20 cellular contexts compared by ENCODE assay signal in the genomic region with DNA sequence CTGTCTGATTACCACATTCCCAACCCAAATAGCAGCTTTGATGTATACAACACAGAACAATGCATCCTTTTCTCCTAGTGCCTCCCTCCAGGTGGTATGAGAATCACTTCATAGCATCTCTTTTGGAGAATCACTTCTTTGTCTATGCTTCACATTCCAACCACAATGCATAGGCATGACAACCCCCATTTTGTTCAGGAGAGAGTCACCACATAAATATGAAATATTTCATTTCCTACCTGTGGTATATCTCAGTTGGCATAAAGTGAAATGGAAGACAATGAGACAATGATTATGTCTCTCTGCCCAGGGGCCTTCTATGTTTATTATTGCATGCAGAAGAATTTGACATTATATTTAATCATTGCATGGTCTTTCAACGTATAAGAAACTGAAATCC.
DNase-seq lines count a peak whose midpoint lies in the region; TF ChIP-seq lines count a peak whose summit lies in the region.
"Had no signal": no experiment of that assay in that cellular context is flagged by ENCODE, and none has a peak within 500 bp of the region (broad histone marks: within the 10 kb centered on the region; RNA-seq: fewer than 3 reads in every experiment).

No MANE protein-coding gene starts in this region.

- H3K27ac ChIP-seq in mammary epithelial cell (ENCODE audit: insufficient read depth, low read depth, low read length), result peak overlapping the region; percentile 77
- H3K27ac ChIP-seq in dorsolateral prefrontal cortex, result peak overlapping the region in 41 of 59 donors; percentile 1 to 79 (median 58)
- no peak overlapping the region for H3K27ac ChIP-seq in neural progenitor cell
- H3K27ac ChIP-seq in tibial artery, result no peak overlapping the region
- H3K27ac ChIP-seq: 22Rv1; BLaER1 treated with 17β-estradiol and CSF1 and Interleukin-3, amounts not matched to agents 10 nM and 100 nM; HL-60 had no signal

- intact Hi-C loops in mammary epithelial cell (cut with micrococcal nuclease), result no loop called here
- intact Hi-C loops in MCF 10A (cut with micrococcal nuclease), result no loop called here
- intact Hi-C loops in dorsolateral prefrontal cortex (cut with DNase I), result no loop called here
- intact Hi-C loops in tibial artery (cut with DNase I; ENCODE audit: low total_unique reads), result no loop called here

- CTCF ChIA-PET in mammary epithelial cell (lab: Charles Lee; ENCODE audit: low non-redundant PET), result no interaction called here
- CTCF ChIA-PET in MCF 10A (lab: Yijun Ruan, JAX), result no interaction called here

- no peaks in the 10 kb centered on the region for H3K27me3 Mint-ChIP-seq in MCF 10A (ENCODE audit: insufficient read depth, unreplicated experiment)
- peaks cover 3% of the 10 kb centered on the region for H3K27me3 Mint-ChIP-seq in neural progenitor cell (ENCODE audit: insufficient read depth, low read depth)
- H3K27me3 Mint-ChIP-seq: CD4-positive, alpha-beta memory T cell had no signal

- POLR2A ChIA-PET in MCF 10A (lab: Yijun Ruan, JAX), result no interaction called here

- no peaks in the 10 kb centered on the region for H3K9me3 ChIP-seq in mammary epithelial cell (replicated peaks; ENCODE audit: insufficient read depth, low read length)
- H3K9me3 ChIP-seq in neural progenitor cell (ENCODE audit: low read depth), result no peaks in the 10 kb centered on the region
- no peaks in the 10 kb centered on the region for H3K9me3 ChIP-seq in tibial artery
- H3K9me3 ChIP-seq in MG63, result 0 out of 2 replicates have a peak, but pooled peaks cover 2% of the 10 kb centered on the region
- H3K9me3 ChIP-seq: BLaER1 treated with 17β-estradiol and CSF1 and Interleukin-3, amounts not matched to agents 10 nM and 100 nM; HAP-1 had no signal

- H2AFZ ChIP-seq in mammary epithelial cell (ENCODE audit: low read depth, low read length) (peak overlapping the region; percentile 49), neural progenitor cell (replicated peaks) (no peak overlapping the region)

- H3F3A ChIP-seq in neural progenitor cell (ENCODE audit: low read depth), result peaks cover 8% of the 10 kb centered on the region

- H3K4me2 ChIP-seq in mammary epithelial cell (ENCODE audit: insufficient read depth, low read depth, low read length), result peak overlapping the region; percentile 29
- H3K4me2 ChIP-seq in neural progenitor cell, result peak overlapping the region; percentile 58
- H3K4me2 ChIP-seq: BLaER1 treated with 17β-estradiol and CSF1 and Interleukin-3, amounts not matched to agents 10 nM and 100 nM had no signal

- no peaks in the 10 kb centered on the region for H3K36me3 Mint-ChIP-seq in MCF 10A (ENCODE audit: insufficient read depth, unreplicated experiment)
- H3K36me3 Mint-ChIP-seq in neural progenitor cell, result no peaks in the 10 kb centered on the region
- H3K36me3 Mint-ChIP-seq: CD4-positive, alpha-beta memory T cell had no signal

- H3K4me3 ChIP-seq in mammary epithelial cell (replicated peaks in 1 of 3; ENCODE audit: insufficient read depth in 1 of 3, low read depth in 2 of 3, low read length in 3 of 3), result no peak overlapping the region
- H3K4me3 ChIP-seq in dorsolateral prefrontal cortex, result no peak overlapping the region
- H3K4me3 ChIP-seq in neural progenitor cell, result no peak overlapping the region
- no peak overlapping the region for H3K4me3 ChIP-seq in tibial artery
- no peak overlapping the region for H3K4me3 ChIP-seq in MG63
- H3K4me3 ChIP-seq: BLaER1 treated with 17β-estradiol and CSF1 and Interleukin-3, amounts not matched to agents 10 nM and 100 nM; HAP-1 had no signal

- in situ Hi-C loops in mammary epithelial cell (cut with MboI; ENCODE audit: low sequenced_read_pairs in 2 of 2), result no loop called here

- H3K4me1 Mint-ChIP-seq in MCF 10A (ENCODE audit: insufficient read depth, unreplicated experiment) (peaks cover 5% of the 10 kb centered on the region), neural progenitor cell (peaks cover 16% of the 10 kb centered on the region)
- H3K4me1 Mint-ChIP-seq: CD4-positive, alpha-beta memory T cell had no signal

- H3K36me3 ChIP-seq in mammary epithelial cell (ENCODE audit: insufficient read depth, low read length) (no peaks in the 10 kb centered on the region), neural progenitor cell (no peaks in the 10 kb centered on the region), tibial artery (no peaks in the 10 kb centered on the region), MG63 (no peaks in the 10 kb centered on the region)
- H3K36me3 ChIP-seq: BLaER1 treated with 17β-estradiol and CSF1 and Interleukin-3, amounts not matched to agents 10 nM and 100 nM; HAP-1 had no signal

- H3K27ac Mint-ChIP-seq in MCF 10A (ENCODE audit: low read depth, unreplicated experiment) (no peak overlapping the region), neural progenitor cell (no peak overlapping the region)
- H3K27ac Mint-ChIP-seq: CD4-positive, alpha-beta memory T cell had no signal

- TF ChIP-seq CTCF in mammary epithelial cell (conservative IDR thresholded peaks at IDR 0.05 in 1 of 2, IDR thresholded peaks at IDR 0.05 in 1 of 2; ENCODE audit: extremely low read depth in 1 of 2, insufficient read depth in 1 of 2, low read depth in 1 of 2, low read length in 2 of 2) (no peak), MCF 10A (IDR thresholded peaks at IDR 0.05; ENCODE audit: unreplicated experiment) (no peak), dorsolateral prefrontal cortex (IDR thresholded peaks at IDR 0.05 in 54 of 56, conservative IDR thresholded peaks at IDR 0.05 in 2 of 56; ENCODE audit: low read depth in 1 of 56, partially characterized antibody in 56 of 56) (no peak), neural progenitor cell (IDR thresholded peaks at IDR 0.05) (no peak), tibial artery (IDR thresholded peaks at IDR 0.05) (no peak)

- 0% methylated on average over 1 of the region's 1 CpG for WGBS in mammary epithelial cell (ENCODE audit: low coverage, missing lambda C conversion rate)

- H3K4me3 Mint-ChIP-seq in MCF 10A (ENCODE audit: unreplicated experiment) (no peak overlapping the region), neural progenitor cell (no peak overlapping the region)
- H3K4me3 Mint-ChIP-seq: CD4-positive, alpha-beta memory T cell had no signal

- H3K79me2 ChIP-seq in mammary epithelial cell (ENCODE audit: insufficient read depth, low read length) (no peaks in the 10 kb centered on the region), neural progenitor cell (ENCODE audit: low read depth) (no peaks in the 10 kb centered on the region)

- DNase-seq in mammary epithelial cell, result peak; percentile 90
- DNase-seq in MCF 10A (ENCODE audit: unreplicated experiment), result no peak
- DNase-seq in dorsolateral prefrontal cortex, result no peak
- peak; percentile 13 for DNase-seq in neural progenitor cell (ENCODE audit: low spot score)
- no peak for DNase-seq in 8988T
- DNase-seq in tibial artery, result no peak
- DNase-seq in MG63, result no peak
- no peak for DNase-seq in NCI-H2227 treated with DMSO at 0.1 percent for 48 hours (lab: John Stamatoyannopoulos, UW)
- DNase-seq: CD4-positive, alpha-beta memory T cell; DMS153; KBM-7; NCI-H1092 treated with DMSO at 0.1 percent for 48 hours; NCI-H2029 treated with DMSO at 0.1 percent for 48 hours; NCI-H526; OCI-M1; SHP77 had no signal

- H3K27me3 ChIP-seq in mammary epithelial cell (ENCODE audit: insufficient read depth, low read length), result no peaks in the 10 kb centered on the region
- no peaks in the 10 kb centered on the region for H3K27me3 ChIP-seq in dorsolateral prefrontal cortex
- no peaks in the 10 kb centered on the region for H3K27me3 ChIP-seq in neural progenitor cell
- H3K27me3 ChIP-seq in tibial artery, result no peaks in the 10 kb centered on the region
- no peaks in the 10 kb centered on the region; the same call in 1 of the 2 replicates for H3K27me3 ChIP-seq in MG63
- H3K27me3 ChIP-seq: BLaER1 treated with 17β-estradiol and CSF1 and Interleukin-3, amounts not matched to agents 10 nM and 100 nM had no signal

- H3K9me3 Mint-ChIP-seq in MCF 10A (ENCODE audit: unreplicated experiment), result no peaks in the 10 kb centered on the region
- no peaks in the 10 kb centered on the region for H3K9me3 Mint-ChIP-seq in neural progenitor cell

- dilution Hi-C loops in mammary epithelial cell (cut with HindIII; ENCODE audit: low sequenced_read_pairs), result no loop called here

- H3K4me1 ChIP-seq in mammary epithelial cell (ENCODE audit: insufficient read depth, low read length), result peaks cover 46% of the 10 kb centered on the region
- peaks cover 23% of the 10 kb centered on the region for H3K4me1 ChIP-seq in neural progenitor cell
- H3K4me1 ChIP-seq in tibial artery, result no peaks in the 10 kb centered on the region
- H3K4me1 ChIP-seq: BLaER1 treated with 17β-estradiol and CSF1 and Interleukin-3, amounts not matched to agents 10 nM and 100 nM; HAP-1 had no signal

- H3K9ac ChIP-seq in mammary epithelial cell (ENCODE audit: insufficient read depth, low read length), result no peak overlapping the region
- H3K9ac ChIP-seq in neural progenitor cell, result no peak overlapping the region
- H3K9ac ChIP-seq: BLaER1 treated with 17β-estradiol and CSF1 and Interleukin-3, amounts not matched to agents 10 nM and 100 nM had no signal

- BruUV-seq in mammary epithelial cell (replicated peaks; lab: Mats Ljungman, UMichigan) (no TSS peak), MCF 10A (replicated peaks; lab: Mats Ljungman, UMichigan) (no TSS peak)

- H4K20me1 ChIP-seq in mammary epithelial cell (ENCODE audit: insufficient read depth, low read length) (no peaks in the 10 kb centered on the region), neural progenitor cell (ENCODE audit: low read depth) (no peaks in the 10 kb centered on the region)
- H4K20me1 ChIP-seq: BLaER1 treated with 17β-estradiol and CSF1 and Interleukin-3, amounts not matched to agents 10 nM and 100 nM had no signal

Comparison
In these comparisons a context has a peak if more than half of its experiments do, and no peak if none do; other contexts are left out.
1. DNase-seq: peak in mammary epithelial cell (single experiment) and neural progenitor cell (single experiment); none in MCF 10A (single experiment), dorsolateral prefrontal cortex (0 of 10), 8988T (single experiment), tibial artery (0 of 2), MG63 (single experiment) and NCI-H2227 treated with DMSO at 0.1 percent for 48 hours (single experiment).
2. H3K27ac ChIP-seq: peak in mammary epithelial cell (single experiment) and dorsolateral prefrontal cortex (41 of 59); none in neural progenitor cell (single experiment) and tibial artery (0 of 2).